8 cellular contexts compared by ENCODE assay signal in the genomic region with DNA sequence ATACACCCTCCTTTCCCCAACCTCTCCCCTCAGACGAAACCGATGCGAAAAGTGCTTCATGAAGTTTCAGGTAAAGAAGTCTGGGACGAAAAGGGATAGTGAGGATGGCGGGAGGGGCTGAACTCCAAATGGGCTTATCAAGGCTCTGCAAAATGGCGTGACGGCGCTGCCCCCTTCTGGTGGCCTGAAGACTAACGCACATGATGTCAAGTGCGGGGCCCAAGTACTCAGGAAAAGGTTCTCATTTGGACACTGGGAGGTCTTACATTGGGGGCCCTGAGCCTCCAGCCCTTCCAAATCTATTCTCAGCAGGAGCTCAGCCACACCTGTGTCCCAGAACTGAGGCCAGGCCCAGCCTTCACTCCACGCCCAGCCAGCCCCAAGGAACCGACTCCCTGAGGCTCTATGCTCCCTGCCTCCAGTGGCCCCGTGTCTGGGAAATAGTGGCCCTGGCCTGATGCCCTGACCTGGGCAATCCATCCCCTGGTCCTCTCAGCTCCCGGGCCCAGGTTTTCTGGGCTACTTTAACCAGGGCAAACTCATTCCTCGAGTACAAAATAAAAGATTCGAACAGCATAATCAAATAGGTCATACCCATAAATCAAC.
DNase-seq lines count a peak whose midpoint lies in the region; ATAC-seq and TF ChIP-seq lines count a peak whose summit lies in the region.

No MANE protein-coding gene starts in this region.

- 44% methylated on average over 16 of the region's 16 CpGs for WGBS in mesenchymal stem cell

- intact Hi-C loops in A673 (cut with micrococcal nuclease; ENCODE audit: unreplicated experiment), result loop anchor here (2.0 kb wide), 1 partner anchor 189 kb away; no protein-coding TSS in a partner anchor
- intact Hi-C loops in natural killer cell (cut with micrococcal nuclease), result no loop called here

- no peaks in the 10 kb centered on the region for H3K9me3 Mint-ChIP-seq in natural killer cell

- no TSS peak for BruUV-seq in A673 (replicated peaks; lab: Mats Ljungman, UMichigan)

- H3K18ac ChIP-seq in mesenchymal stem cell (ENCODE audit: low read depth in 1 of 2, low read length in 2 of 2), result no peak overlapping the region

- no peaks in the 10 kb centered on the region for H3K27me3 ChIP-seq in A673 (replicated peaks; ENCODE audit: insufficient read depth, low read depth, low read length, poor library complexity)
- peaks cover 0 to 64% of the 10 kb centered on the region in 2 experiments for H3K27me3 ChIP-seq in mesenchymal stem cell (ENCODE audit: control insufficient read depth in 1 of 2, insufficient read depth in 1 of 2, low read length in 2 of 2)

- H4K91ac ChIP-seq in mesenchymal stem cell (ENCODE audit: low read length), result no peak overlapping the region

- ATAC-seq in GM19467 (IDR thresholded peaks at IDR 0.05; ENCODE audit: unreplicated experiment) (no peak), natural killer cell (no peak)

- POLR2A ChIA-PET in A673 (lab: Charles Lee; ENCODE audit: low non-redundant PET), result no interaction called here

- CTCF ChIA-PET in A673 (lab: Charles Lee), result interaction anchor here (0.7 kb wide), 1 partner anchor 10 kb away, joined by 8 read pairs; no protein-coding TSS in a partner anchor

- H2BK5ac ChIP-seq in mesenchymal stem cell (ENCODE audit: low read depth, low read length, poor library complexity, severe bottlenecking), result no peak overlapping the region

- H3K4me2 ChIP-seq in mesenchymal stem cell (ENCODE audit: low read length, poor library complexity, severe bottlenecking), result no peak overlapping the region

- no peak overlapping the region for H3K4me3 ChIP-seq in A673 (ENCODE audit: low read depth, low read length, poor library complexity, severe bottlenecking)
- no peak overlapping the region for H3K4me3 ChIP-seq in GM12864 (ENCODE audit: low read depth, low read length)
- H3K4me3 ChIP-seq in cardiac fibroblast (replicated peaks in 1 of 2; ENCODE audit: low read depth in 2 of 2, low read length in 2 of 2), result no peak overlapping the region
- no peak overlapping the region for H3K4me3 ChIP-seq in mesenchymal stem cell (ENCODE audit: insufficient read depth in 1 of 2, low read depth in 1 of 2, low read length in 2 of 2)

- H3K4me1 ChIP-seq in A673 (ENCODE audit: insufficient read depth, low read length, poor library complexity, severe bottlenecking) (no peaks in the 10 kb centered on the region), mesenchymal stem cell (ENCODE audit: control insufficient read depth, insufficient read depth, low read depth, low read length) (no peaks in the 10 kb centered on the region)

- no peak overlapping the region for H3K9ac ChIP-seq in mesenchymal stem cell (ENCODE audit: low read length)

- peaks cover 6% of the 10 kb centered on the region for H3K79me1 ChIP-seq in mesenchymal stem cell (replicated peaks; ENCODE audit: low read length, poor library complexity, severe bottlenecking)

- H2AK5ac ChIP-seq in mesenchymal stem cell (ENCODE audit: low read length, severe bottlenecking), result no peak overlapping the region

- no peak overlapping the region for H4K8ac ChIP-seq in mesenchymal stem cell (ENCODE audit: low read length)

- DNase-seq in A673 (ENCODE audit: low spot score) (peak; percentile 56), GM12864 (ENCODE audit: low read depth) (no peak), NOMO-1 (lab: John Stamatoyannopoulos, UW; ENCODE audit: unreplicated experiment in 2 of 2) (peak; percentile 27 to 72), cardiac fibroblast (ENCODE audit: low read depth in 2 of 2) (peak; percentile 71 to 73), mesenchymal stem cell (peak; percentile 61), epidermal melanocyte (ENCODE audit: insufficient read length, low spot score) (no peak), natural killer cell (no peak)

- H2BK120ac ChIP-seq in mesenchymal stem cell (ENCODE audit: low read depth, low read length), result no peak overlapping the region

- no peaks in the 10 kb centered on the region for H3K36me3 Mint-ChIP-seq in natural killer cell

- no peak overlapping the region for H3K23ac ChIP-seq in mesenchymal stem cell (ENCODE audit: low read length in 2 of 2)

- H3K9me3 ChIP-seq in A673 (ENCODE audit: low read depth, low read length, poor library complexity, severe bottlenecking) (no peaks in the 10 kb centered on the region), mesenchymal stem cell (ENCODE audit: control insufficient read depth, low read length) (no peaks in the 10 kb centered on the region)

- H2BK15ac ChIP-seq in mesenchymal stem cell (ENCODE audit: low read depth, poor library complexity, severe bottlenecking), result no peak overlapping the region

- H3K27ac Mint-ChIP-seq in natural killer cell, result no peak overlapping the region

- H2BK12ac ChIP-seq in mesenchymal stem cell (ENCODE audit: low read length in 2 of 2), result no peak overlapping the region

- TF ChIP-seq CTCF in A673 (conservative IDR thresholded peaks at IDR 0.05; ENCODE audit: low read depth, low read length) (peak; percentile 67), GM12864 (IDR thresholded peaks at IDR 0.05; ENCODE audit: low read depth, low read length, missing control alignments) (peak; percentile 61), cardiac fibroblast (IDR thresholded peaks at IDR 0.05; ENCODE audit: low read depth, low read length) (peak; percentile 65), natural killer cell (IDR thresholded peaks at IDR 0.05) (no peak)

- no peak overlapping the region for H2AFZ ChIP-seq in mesenchymal stem cell (ENCODE audit: low read depth, low read length)

- no peaks in the 10 kb centered on the region for H3K4me1 Mint-ChIP-seq in natural killer cell

- H3K27ac ChIP-seq in A673 (ENCODE audit: low read depth, low read length, poor library complexity, severe bottlenecking) (no peak overlapping the region), mesenchymal stem cell (ENCODE audit: low read length, poor library complexity, severe bottlenecking) (no peak overlapping the region)

- no peak overlapping the region for H3K4me3 Mint-ChIP-seq in natural killer cell

- peaks cover 6 to 11% of the 10 kb centered on the region in 2 donors for H3K27me3 Mint-ChIP-seq in natural killer cell (ENCODE audit: low read depth in 2 of 2)

- no peaks in the 10 kb centered on the region for H3K36me3 ChIP-seq in A673 (ENCODE audit: insufficient read depth, low read length, poor library complexity, severe bottlenecking)
- H3K36me3 ChIP-seq in mesenchymal stem cell (ENCODE audit: control insufficient read depth in 1 of 2, insufficient read depth in 2 of 2, low read depth in 1 of 2, low read length in 2 of 2), result peaks cover 0 to 34% of the 10 kb centered on the region in 2 experiments

- no peak overlapping the region for H3K4ac ChIP-seq in mesenchymal stem cell (ENCODE audit: low read depth in 1 of 2, low read length in 2 of 2)

- H3K14ac ChIP-seq in mesenchymal stem cell (ENCODE audit: low read length in 2 of 2), result no peak overlapping the region

Comparison
In these comparisons a context has a peak if more than half of its experiments do, and no peak if none do; other contexts are left out.
1. DNase-seq: peak in A673 (single experiment), NOMO-1 (2 of 2), cardiac fibroblast (2 of 2) and mesenchymal stem cell (single experiment); none in GM12864 (single experiment), epidermal melanocyte (single experiment) and natural killer cell (single experiment).